Comparison of ENCODE assay signal across 8 cellular contexts in the genomic region with DNA sequence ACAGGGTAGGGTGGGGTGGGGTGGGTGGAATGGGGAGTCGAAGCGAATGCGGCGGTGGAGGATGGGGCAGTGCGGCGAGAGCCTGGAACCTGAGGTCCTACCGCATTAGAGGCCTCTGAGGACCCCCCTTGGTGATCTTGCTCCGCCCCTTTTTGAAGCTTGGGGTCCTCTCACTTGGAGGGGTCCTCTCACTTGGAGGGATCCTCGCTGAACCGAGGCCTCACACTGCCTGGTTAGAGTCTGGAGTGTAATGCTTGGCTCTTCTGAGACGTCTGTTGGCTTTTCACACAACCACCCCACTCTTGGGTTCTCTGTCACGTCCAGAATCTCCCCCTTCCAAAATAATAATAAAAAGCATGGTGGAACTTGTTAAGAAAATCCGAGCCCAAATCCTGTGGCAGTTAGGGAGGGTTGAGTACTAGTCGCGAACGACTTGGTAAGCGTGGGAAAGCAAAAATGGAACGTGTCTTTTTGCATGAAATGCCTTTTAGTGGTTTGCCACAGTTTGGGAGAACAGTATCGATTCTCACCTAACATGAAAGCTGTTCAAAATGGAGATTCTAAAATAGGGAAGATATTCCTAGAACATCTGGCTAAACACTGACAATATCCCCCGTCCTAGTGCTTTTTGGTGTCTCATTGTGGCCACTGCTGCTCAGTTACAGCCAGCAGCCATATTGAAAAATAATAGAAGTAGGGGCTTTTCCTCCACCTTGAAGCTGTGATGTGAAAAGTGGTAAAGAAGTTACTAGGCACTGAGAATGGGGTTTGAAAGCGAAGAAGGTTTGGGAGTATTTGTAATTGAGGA. TPM values are rescaled to one million over a fixed set of nuclear protein-coding genes. Genes with fewer than 3 reads are reported as not detected.
DNase-seq lines count a peak whose midpoint lies in the region; ATAC-seq and TF ChIP-seq lines count a peak whose summit lies in the region.

No MANE protein-coding gene starts in this region.

- TF ChIP-seq RAD21 in HCT116 (IDR thresholded peaks at IDR 0.05; ENCODE audit: low read depth), result no peak

- peaks cover 4 to 16% of the 10 kb centered on the region in 2 experiments; a peak in 2 of 4 replicates for H3K4me1 ChIP-seq in HCT116 (ENCODE audit: control insufficient read depth in 1 of 2, insufficient read depth in 2 of 2, low read length in 2 of 2)
- no peaks in the 10 kb centered on the region for H3K4me1 ChIP-seq in iPS-15b (ENCODE audit: control insufficient read depth, insufficient read depth, low read length)

- H3K79me2 ChIP-seq in HCT116 (ENCODE audit: insufficient read depth, low read length), result peaks cover 51% of the 10 kb centered on the region

- peaks cover 19 to 20% of the 10 kb centered on the region in 2 experiments for H3K36me3 ChIP-seq in HCT116 (ENCODE audit: control insufficient read depth in 1 of 2, insufficient read depth in 2 of 2, low read length in 2 of 2)
- no peaks in the 10 kb centered on the region for H3K36me3 ChIP-seq in iPS-15b (ENCODE audit: control insufficient read depth, insufficient read depth, low read length)

- peak overlapping the region; percentile 94 for H3K4me2 ChIP-seq in HCT116 (ENCODE audit: low read length)

- peaks cover 3% of the 10 kb centered on the region; the same call in 1 of the 2 replicates for H4K20me1 ChIP-seq in HCT116 (ENCODE audit: insufficient read depth)

- H3K9me2 ChIP-seq in HCT116 (ENCODE audit: insufficient read depth), result no peaks in the 10 kb centered on the region

- CTCF ChIA-PET in HCT116 (lab: Charles Lee), result interaction anchor here (1.9 kb wide), 1 partner anchor 29 kb away, joined by 8 read pairs; no protein-coding TSS in a partner anchor
- CTCF ChIA-PET in activated CD4-positive, alpha-beta memory T cell treated with anti-CD3 and anti-CD28 coated beads for 36 hours (lab: Charles Lee), result interaction anchor here (0.5 to 2.5 kb wide), 5 partner anchors 30 to 286 kb away, joined by 4 to 22 read pairs (median 8); partner anchors contain the start of gene EP300

- DNase-seq in Ammon's horn (ENCODE audit: low spot score) (peak; percentile 10), HCT116 (ENCODE audit: low read depth, low spot score) (no peak), GOT3 (lab: John Stamatoyannopoulos, UW) (no peak), islet precursor cell (no peak)
- no peak for DNase-seq in activated CD4-positive, alpha-beta memory T cell treated with anti-CD3 and anti-CD28 coated beads for 36 hours
- no peak for DNase-seq in stimulated activated naive CD8-positive, alpha-beta T cell treated with anti-CD3 and anti-CD28 coated beads, Interleukin-15, Interleukin-2, amounts not matched to agents 100 U/mL and 50 U/mL, for 24 hours

- peak overlapping the region; percentile 99 for H3K4me3 Mint-ChIP-seq in activated CD4-positive, alpha-beta memory T cell treated with anti-CD3 and anti-CD28 coated beads for 36 hours

- peaks cover 30% of the 10 kb centered on the region for H3K4me1 Mint-ChIP-seq in activated CD4-positive, alpha-beta memory T cell treated with anti-CD3 and anti-CD28 coated beads for 36 hours (ENCODE audit: low read depth)

- peaks cover 22% of the 10 kb centered on the region for H3K36me3 Mint-ChIP-seq in activated CD4-positive, alpha-beta memory T cell treated with anti-CD3 and anti-CD28 coated beads for 36 hours

- H3K27me3 ChIP-seq in HCT116 (ENCODE audit: insufficient read depth, low read length) (no peaks in the 10 kb centered on the region), iPS-15b (ENCODE audit: control insufficient read depth, insufficient read depth, low read length) (no peaks in the 10 kb centered on the region)

- H3K4me3 ChIP-seq in HCT116 (replicated peaks in 1 of 2; ENCODE audit: low read depth in 1 of 2, low read length in 2 of 2) (peak overlapping the region; percentile 87 to 97), iPS-15b (ENCODE audit: low read depth, low read length) (peak overlapping the region; percentile 90)

- no peak for TF ChIP-seq CTCF in HCT116 (IDR thresholded peaks at IDR 0.05 in 2 of 3, conservative IDR thresholded peaks at IDR 0.05 in 1 of 3; ENCODE audit: borderline replicate concordance in 1 of 3, insufficient read depth in 1 of 3, low read depth in 2 of 3, low read length in 2 of 3)

- H3K27ac Mint-ChIP-seq in activated CD4-positive, alpha-beta memory T cell treated with anti-CD3 and anti-CD28 coated beads for 36 hours, result peak overlapping the region; percentile 99

- H3K9me3 ChIP-seq in HCT116 (ENCODE audit: control insufficient read depth in 1 of 2, insufficient read depth in 1 of 2, low read depth in 1 of 2, low read length in 2 of 2) (no peaks in the 10 kb centered on the region), iPS-15b (ENCODE audit: control insufficient read depth, insufficient read depth, low read length) (no peaks in the 10 kb centered on the region)

- no peak for ATAC-seq in HCT116
- peak; percentile 4 for ATAC-seq in stimulated activated naive CD8-positive, alpha-beta T cell treated with anti-CD3 and anti-CD28 coated beads, Interleukin-15, Interleukin-2, amounts not matched to agents 100 U/mL and 50 U/mL, for 24 hours
- ATAC-seq in HG02642 (IDR thresholded peaks at IDR 0.05; ENCODE audit: poor library complexity, unreplicated experiment), result no peak

- H3K27me3 Mint-ChIP-seq in activated CD4-positive, alpha-beta memory T cell treated with anti-CD3 and anti-CD28 coated beads for 36 hours, result no peaks in the 10 kb centered on the region

- RAD21 ChIA-PET in HCT116 (lab: Charles Lee; ENCODE audit: low non-redundant PET in 1 of 2, low total read pairs in 2 of 2, uncharacterized antibody in 2 of 2, unreplicated experiment in 2 of 2), result interaction anchor here in 1 of 2 experiments (0.6 to 1.2 kb wide), 4 partner anchors 70 to 144 kb away, joined by 3 to 6 read pairs (median 4); no protein-coding TSS in a partner anchor

- POLR2A ChIA-PET in HCT116 (lab: Charles Lee), result interaction anchor here (0.6 to 1.6 kb wide), 12 partner anchors 8 to 712 kb away, joined by 3 to 7 read pairs (median 4); partner anchors contain the start of genes EP300 and PMM1
- POLR2A ChIA-PET in activated CD4-positive, alpha-beta memory T cell treated with anti-CD3 and anti-CD28 coated beads for 36 hours (lab: Charles Lee), result interaction anchor here (0.6 to 4.5 kb wide), 21 partner anchors 9 to 1432 kb away, joined by 3 to 47 read pairs (median 4); partner anchors contain the start of genes ATF4, EP300, PHF5A and RANGAP1

- TF ChIP-seq POLR2A in HCT116 (IDR thresholded peaks at IDR 0.05; ENCODE audit: borderline replicate concordance, extremely low read depth, insufficient read depth, insufficient read length), result no peak

- TSS peak; percentile 61 for BruUV-seq in HCT116 (replicated peaks; lab: Mats Ljungman, UMichigan)

- intact Hi-C loops in HCT116 (cut with micrococcal nuclease), result loop anchor here (1.0 to 5.0 kb wide), 2 partner anchors 70 to 139 kb away; no protein-coding TSS in a partner anchor
- intact Hi-C loops in activated CD4-positive, alpha-beta memory T cell treated with anti-CD3 and anti-CD28 coated beads for 36 hours (cut with micrococcal nuclease), result loop anchor here (1.0 to 5.0 kb wide), 7 partner anchors 70 to 494 kb away; partner anchors contain the start of genes SLC25A17, ST13, TEF and TOB2

- H3K27ac ChIP-seq in HCT116 (ENCODE audit: low read depth, low read length), result peak overlapping the region; percentile 61

- no peaks in the 10 kb centered on the region for H3K9me3 Mint-ChIP-seq in activated CD4-positive, alpha-beta memory T cell treated with anti-CD3 and anti-CD28 coated beads for 36 hours

- no peak overlapping the region for H2AFZ ChIP-seq in HCT116 (ENCODE audit: low read depth, low read length, poor library complexity, severe bottlenecking)

- H3K9ac ChIP-seq in HCT116 (ENCODE audit: low read length) (peak overlapping the region; percentile 89), iPS-15b (ENCODE audit: low read depth, low read length) (peak overlapping the region; percentile 91)

TF ChIP-seq in HCT116, 20 proteins besides CTCF, POLR2A, EP300 and RAD21:
- no peak; the same call in 1 of the 2 replicates for TF ChIP-seq SIN3A (IDR thresholded peaks at IDR 0.05; ENCODE audit: low read depth)
- TF ChIP-seq MAX (IDR thresholded peaks at IDR 0.05), result 0 out of 2 replicates have a peak, but pooled peaks have one; percentile 13
TF ChIP-seq in HCT116: peak in this region for 1.

RNA-seq across cellular contexts. Expression of gene RBX1, which starts 0.8 kb away (rescaled TPM):
- total RNA-seq in HCT116 (2021; ENCODE audit: unreplicated experiment), result 51.2 TPM
- 51.2 and 61.2 TPM in 2 replicates for polyA plus RNA-seq in HCT116 (2012)
- total RNA-seq in activated CD4-positive, alpha-beta memory T cell treated with anti-CD3 and anti-CD28 coated beads for 36 hours, result 10 to 100 TPM; 96.9 to 99.4 TPM
